Comparison of ENCODE assay signal across 8 cellular contexts in genomic region chr7:6854747-6855562, GRCh38. TPM values are rescaled to one million over a fixed set of nuclear protein-coding genes. Genes with fewer than 3 reads are reported as not detected.
A peak's percentile ranks its signal among the peaks of the same experiment; 100 is the strongest.
DNase-seq lines count a peak whose midpoint lies in the region; ATAC-seq and TF ChIP-seq lines count a peak whose summit lies in the region.
"Not testable (repeated sequence)": the region's sequence is repeated elsewhere in the genome, so short reads cannot be mapped to it uniquely, and the experiment has no call there.

No MANE protein-coding gene starts in this region.

- not testable (repeated sequence) for H3K9me2 ChIP-seq in PC-9 (ENCODE audit: insufficient read depth)

- H3K9me3 Mint-ChIP-seq in activated T-helper 17 cell treated with anti-CD3 and anti-CD28 coated beads, Interleukin-2, amount 50 U/mL, for 72 hours; mesothelial cell of epicardium: not testable (repeated sequence)

- not testable (repeated sequence) for H3K79me2 ChIP-seq in ACC112 (ENCODE audit: control insufficient read depth, insufficient read depth, low read length, unreplicated experiment); PC-9 (ENCODE audit: low read depth)

- intact Hi-C loops in PC-9 (cut with micrococcal nuclease; ENCODE audit: unreplicated experiment) = loop anchor here (10.0 kb wide), 1 partner anchor 260 kb away; the partner anchor contains the start of gene INTS15

- not testable (repeated sequence) for H3K36me3 Mint-ChIP-seq in activated T-helper 17 cell treated with anti-CD3 and anti-CD28 coated beads, Interleukin-2, amount 50 U/mL, for 72 hours (ENCODE audit: low read depth); mesothelial cell of epicardium

- CTCF ChIA-PET in PC-9 (lab: Charles Lee) = not testable (repeated sequence)

- H3K4me2 ChIP-seq in PC-9 (peak overlapping the region; percentile 75), skeletal muscle satellite cell (ENCODE audit: low read length) (peak overlapping the region; percentile 70)

- not testable (repeated sequence) for H3K27ac ChIP-seq in ACC112 (ENCODE audit: low read depth, low read length); PC-9

- H3K9ac ChIP-seq in skeletal muscle satellite cell (ENCODE audit: low read depth, low read length) = peak overlapping the region; percentile 16

- not testable (repeated sequence) for H3K36me3 ChIP-seq in ACC112 (ENCODE audit: insufficient read depth, low read length); PC-9 (ENCODE audit: low read depth); skeletal muscle satellite cell (ENCODE audit: insufficient read depth, low read length)

- POLR2A ChIA-PET in PC-9 (lab: Charles Lee; ENCODE audit: unreplicated experiment) = not testable (repeated sequence)

- H4K20me1 ChIP-seq in PC-9 (ENCODE audit: insufficient read depth) = not testable (repeated sequence)

- not testable (repeated sequence) for H2AFZ ChIP-seq in ACC112 (ENCODE audit: low read length, unreplicated experiment); PC-9

- H3K4me3 ChIP-seq in ACC112 (ENCODE audit: low read depth, low read length) (peak overlapping the region; percentile 69), GM08714 (ENCODE audit: low read length) (peak overlapping the region; percentile 14; the same call in 1 of the 2 replicates), PC-9 (peak overlapping the region; percentile 51; the same call in 1 of the 2 replicates), choroid plexus epithelial cell (ENCODE audit: low read depth, low read length) (peak overlapping the region; percentile 42), skeletal muscle satellite cell (ENCODE audit: low read length) (peak overlapping the region; percentile 60)

- not testable (repeated sequence) for H3K27ac Mint-ChIP-seq in activated T-helper 17 cell treated with anti-CD3 and anti-CD28 coated beads, Interleukin-2, amount 50 U/mL, for 72 hours; mesothelial cell of epicardium

- H3K4me1 ChIP-seq in ACC112 (ENCODE audit: control insufficient read depth, insufficient read depth, low read length, unreplicated experiment); PC-9 (replicated peaks; ENCODE audit: insufficient read depth); skeletal muscle satellite cell (ENCODE audit: control insufficient read depth, insufficient read depth, low read length): not testable (repeated sequence)

- peak overlapping the region; percentile 70 for H3K4me3 Mint-ChIP-seq in activated T-helper 17 cell treated with anti-CD3 and anti-CD28 coated beads, Interleukin-2, amount 50 U/mL, for 72 hours
- peak overlapping the region; percentile 72 for H3K4me3 Mint-ChIP-seq in mesothelial cell of epicardium

- H3F3A ChIP-seq in PC-9 (ENCODE audit: insufficient read depth, low read depth) = not testable (repeated sequence)

- peak in 1 of 2 experiments; percentile 32 for DNase-seq in PC-9
- not testable (repeated sequence) for DNase-seq in choroid plexus epithelial cell (ENCODE audit: low read depth); mesothelial cell of epicardium (ENCODE audit: low spot score in 2 of 2, unreplicated experiment in 2 of 2)
- DNase-seq in globus pallidus (ENCODE audit: low spot score) = peak; percentile 4

- not testable (repeated sequence) for H3K4me1 Mint-ChIP-seq in activated T-helper 17 cell treated with anti-CD3 and anti-CD28 coated beads, Interleukin-2, amount 50 U/mL, for 72 hours; mesothelial cell of epicardium

- not testable (repeated sequence) for ATAC-seq in activated T-helper 17 cell treated with anti-CD3 and anti-CD28 coated beads, Interleukin-2, amount 50 U/mL, for 72 hours (replicated peaks)

- not testable (repeated sequence) for BruUV-seq in PC-9 (replicated peaks; lab: Mats Ljungman, UMichigan)

- H3K27me3 ChIP-seq in ACC112 (ENCODE audit: insufficient read depth, low read length); PC-9 (ENCODE audit: insufficient read depth, low read depth); skeletal muscle satellite cell (ENCODE audit: control insufficient read depth, insufficient read depth, low read length): not testable (repeated sequence)

- not testable (repeated sequence) for H3K27me3 Mint-ChIP-seq in activated T-helper 17 cell treated with anti-CD3 and anti-CD28 coated beads, Interleukin-2, amount 50 U/mL, for 72 hours
- H3K27me3 Mint-ChIP-seq in mesothelial cell of epicardium (ENCODE audit: low read depth) = peaks cover 22% of the 10 kb centered on the region

- H3K9me3 ChIP-seq in PC-9 (ENCODE audit: insufficient read depth, low read depth); skeletal muscle satellite cell (replicated peaks; ENCODE audit: low read length): not testable (repeated sequence)

- TF ChIP-seq CTCF in PC-9 (conservative IDR thresholded peaks at IDR 0.05); choroid plexus epithelial cell (conservative IDR thresholded peaks at IDR 0.05; ENCODE audit: low read depth, low read length); mesothelial cell of epicardium (IDR thresholded peaks at IDR 0.05; ENCODE audit: unreplicated experiment): not testable (repeated sequence)

RNA-seq across cellular contexts. Expression of gene CCZ1B, which starts 28.9 kb away (rescaled TPM):
- 106 and 166 TPM in 2 replicates for total RNA-seq in PC-9 (2021)
- total RNA-seq in activated T-helper 17 cell treated with anti-CD3 and anti-CD28 coated beads, Interleukin-2, amount 50 U/mL, for 72 hours = 10 to 100 TPM; 50.7 to 71.6 TPM
- total RNA-seq in mesothelial cell of epicardium = 64.1 to 76.5 TPM (median 68.1 TPM) in 3 replicates
- 42.1 and 45.2 TPM in 2 replicates for total RNA-seq in skeletal muscle satellite cell (2012; rRNA removed)

Comparison
In these comparisons a context has a peak if more than half of its experiments do, and no peak if none do; other contexts are left out.
1. H3K4me3 ChIP-seq: peak in every context shown above with its lines; median percentile 69 in ACC112; 60 in skeletal muscle satellite cell; 51 in PC-9; 42 in choroid plexus epithelial cell; 14 in GM08714.